Comparison of ENCODE assay signal across 2 cellular contexts in genomic region chr6:121686611-121687023, GRCh38.
A peak's percentile ranks its signal among the peaks of the same experiment; 100 is the strongest.
TF ChIP-seq lines count a peak whose summit lies in the region.

No MANE protein-coding gene starts in this region.

TF ChIP-seq in GM23338, 12 proteins besides CTCF, POLR2A, EP300 and RAD21 (continued from another document):
- no peak for TF ChIP-seq ETS1 (IDR thresholded peaks at IDR 0.05)
- TF ChIP-seq EZH2 (IDR thresholded peaks at IDR 0.05; ENCODE audit: low read depth, unreplicated experiment) = no peak
- no peak for TF ChIP-seq CREB1 (CRISPR knock-in tag; IDR thresholded peaks at IDR 0.05; ENCODE audit: low read depth)
- no peak for TF ChIP-seq JUNB (IDR thresholded peaks at IDR 0.05; ENCODE audit: unreplicated experiment)
- no peak for TF ChIP-seq ZNF462 (CRISPR knock-in tag; IDR thresholded peaks at IDR 0.05)
- no peak for TF ChIP-seq STAT1 (IDR thresholded peaks at IDR 0.05; ENCODE audit: unreplicated experiment)
- no peak for TF ChIP-seq REST (IDR thresholded peaks at IDR 0.05; ENCODE audit: unreplicated experiment)
- TF ChIP-seq POLR2AphosphoS5 (IDR thresholded peaks at IDR 0.05; ENCODE audit: low read depth) = no peak

TF ChIP-seq in K562, 482 proteins besides CTCF, POLR2A, EP300 and RAD21 (continued from another document and continues in another):
- no peak for TF ChIP-seq ZBTB11 (CRISPR knock-in tag; IDR thresholded peaks at IDR 0.05)
- TF ChIP-seq E2F6 (IDR thresholded peaks at IDR 0.05; ENCODE audit: borderline replicate concordance in 1 of 2, extremely low read depth in 1 of 2, insufficient read depth in 1 of 2, insufficient read length in 1 of 2, low read depth in 1 of 2, low read length in 1 of 2, poor library complexity in 1 of 2, severe bottlenecking in 1 of 2) = peak in 1 of 2 experiments; percentile 87
- TF ChIP-seq CLOCK (CRISPR knock-in tag; IDR thresholded peaks at IDR 0.05; ENCODE audit: borderline replicate concordance) = no peak
- TF ChIP-seq RREB1 (CRISPR knock-in tag; IDR thresholded peaks at IDR 0.05) = no peak
- TF ChIP-seq SFPQ (IDR thresholded peaks at IDR 0.05; ENCODE audit: low read depth, low read length) = no peak
- TF ChIP-seq CBX5 (IDR thresholded peaks at IDR 0.05; ENCODE audit: borderline replicate concordance, low read depth) = no peak
- peak; percentile 26; the same call in 1 of the 2 replicates for TF ChIP-seq CXXC5 (CRISPR knock-in tag; IDR thresholded peaks at IDR 0.05)
- TF ChIP-seq MYNN (IDR thresholded peaks at IDR 0.05) = no peak
- TF ChIP-seq MYNN (CRISPR knock-in tag; IDR thresholded peaks at IDR 0.05) = no peak
- TF ChIP-seq DIDO1 (tag; IDR thresholded peaks at IDR 0.05; ENCODE audit: low read depth) = no peak
- TF ChIP-seq FUS (optimal IDR thresholded peaks at IDR 0.05; ENCODE audit: low read depth, low read length) = no peak
- no peak for TF ChIP-seq HNRNPL (IDR thresholded peaks at IDR 0.05; ENCODE audit: low read depth, low read length)
- TF ChIP-seq ZNF398 (CRISPR knock-in tag; IDR thresholded peaks at IDR 0.05) = no peak
- TF ChIP-seq DDX20 (tag; IDR thresholded peaks at IDR 0.05; ENCODE audit: low read depth) = no peak
- TF ChIP-seq KLF1 (tag; IDR thresholded peaks at IDR 0.05) = no peak
- peak; percentile 55 for TF ChIP-seq HNRNPLL (IDR thresholded peaks at IDR 0.05; ENCODE audit: low read depth, low read length, poor library complexity, severe bottlenecking)
- TF ChIP-seq SAFB (IDR thresholded peaks at IDR 0.05; ENCODE audit: borderline replicate concordance, low read depth, low read length) = no peak
- 0 out of 2 replicates have a peak, but pooled peaks have one; percentile 21 for TF ChIP-seq RBFOX2 (IDR thresholded peaks at IDR 0.05; ENCODE audit: low read depth, low read length)
